Comparison of ENCODE assay signal across 1 cellular context in the genomic region with DNA sequence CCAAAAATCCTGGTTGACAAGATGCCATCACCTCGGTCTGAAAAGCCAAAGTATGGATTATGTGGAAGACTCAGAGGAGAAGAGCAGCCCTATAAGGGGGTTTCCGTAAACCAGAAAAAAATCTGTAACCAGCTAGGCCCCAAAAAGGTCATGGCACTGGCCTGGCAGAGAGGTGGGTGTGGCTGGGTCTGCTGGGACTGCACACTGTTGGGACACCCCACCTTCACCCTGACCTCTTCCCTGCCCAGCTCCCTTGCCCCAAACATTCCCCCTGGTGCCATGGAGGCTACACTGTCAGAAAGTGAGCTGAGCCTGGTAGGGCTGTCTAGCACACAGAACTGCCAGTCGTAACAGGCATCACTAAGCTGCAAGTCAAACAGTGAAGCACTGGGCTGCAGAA.
TF ChIP-seq lines count a peak whose summit lies in the region.

No MANE protein-coding gene starts in this region.

TF ChIP-seq in H1, 55 proteins besides CTCF, POLR2A, EP300 and RAD21:
- TF ChIP-seq TAF1 (IDR thresholded peaks at IDR 0.05; ENCODE audit: low read depth, low read length): no peak
